1 cellular context compared by ENCODE assay signal in the genomic region with DNA sequence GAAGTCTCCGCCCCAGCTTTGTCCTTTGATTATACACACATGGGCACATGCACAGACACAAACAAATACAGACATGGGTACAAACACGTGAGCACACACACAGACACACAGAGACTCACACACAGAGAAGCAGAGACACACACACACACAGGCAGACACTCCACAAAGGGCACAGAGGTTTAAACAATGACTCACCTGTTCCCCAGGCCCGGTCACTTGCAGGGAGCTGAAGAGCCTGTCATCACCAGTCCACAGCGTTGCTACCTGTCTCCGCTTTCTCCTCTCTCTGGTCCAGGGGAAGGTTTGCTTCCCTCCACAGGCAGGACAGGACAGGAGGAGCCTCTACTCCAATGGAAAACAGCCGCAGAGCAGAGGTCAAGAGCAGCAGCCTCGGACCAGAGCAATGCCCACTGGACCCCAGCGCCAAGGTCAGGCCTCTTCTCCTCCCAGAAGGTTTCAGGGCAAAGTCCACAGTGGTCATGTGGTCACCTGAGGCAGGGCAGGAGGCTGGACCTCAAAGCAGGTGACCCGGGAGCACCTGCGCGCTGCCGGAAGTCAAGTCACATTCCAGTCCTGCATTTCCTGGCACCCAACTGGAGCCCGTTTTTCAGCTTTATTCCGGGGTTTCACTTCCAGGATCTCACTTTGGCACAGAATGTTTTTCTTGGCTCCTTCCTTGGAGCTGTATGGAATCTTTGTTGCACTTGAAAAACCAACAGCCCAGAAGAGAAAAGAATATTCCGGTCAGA.
TF ChIP-seq lines count a peak whose summit lies in the region.

Gene RAB17 (minus strand): TSS at position 463 of the 749 bp plus-strand sequence. CDS start 4,580 bp downstream, outside the sequence.

TF ChIP-seq in HEK293T, 16 proteins besides CTCF, POLR2A, EP300 and RAD21:
- no peak for TF ChIP-seq BHLHE40 (IDR thresholded peaks at IDR 0.05; ENCODE audit: borderline replicate concordance)
- no peak for TF ChIP-seq LEF1 (IDR thresholded peaks at IDR 0.05; ENCODE audit: borderline replicate concordance)
- no peak for TF ChIP-seq SUZ12 (IDR thresholded peaks at IDR 0.05)
- TF ChIP-seq TARDBP (IDR thresholded peaks at IDR 0.05): no peak
- no peak for TF ChIP-seq HDGF (IDR thresholded peaks at IDR 0.05; ENCODE audit: borderline replicate concordance)
- no peak for TF ChIP-seq CTBP1 (IDR thresholded peaks at IDR 0.05; ENCODE audit: borderline replicate concordance)
- TF ChIP-seq NFRKB (IDR thresholded peaks at IDR 0.05): no peak
- TF ChIP-seq ARNT (IDR thresholded peaks at IDR 0.05): no peak
- no peak for TF ChIP-seq FOXA1 (IDR thresholded peaks at IDR 0.05)
- TF ChIP-seq FOXM1 (IDR thresholded peaks at IDR 0.05; ENCODE audit: borderline replicate concordance): no peak
- TF ChIP-seq, protein P1, sequence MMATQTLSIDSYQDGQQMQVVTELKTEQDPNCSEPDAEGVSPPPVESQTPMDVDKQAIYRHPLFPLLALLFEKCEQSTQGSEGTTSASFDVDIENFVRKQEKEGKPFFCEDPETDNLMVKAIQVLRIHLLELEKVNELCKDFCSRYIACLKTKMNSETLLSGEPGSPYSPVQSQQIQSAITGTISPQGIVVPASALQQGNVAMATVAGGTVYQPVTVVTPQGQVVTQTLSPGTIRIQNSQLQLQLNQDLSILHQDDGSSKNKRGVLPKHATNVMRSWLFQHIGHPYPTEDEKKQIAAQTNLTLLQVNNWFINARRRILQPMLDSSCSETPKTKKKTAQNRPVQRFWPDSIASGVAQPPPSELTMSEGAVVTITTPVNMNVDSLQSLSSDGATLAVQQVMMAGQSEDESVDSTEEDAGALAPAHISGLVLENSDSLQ (IDR thresholded peaks at IDR 0.05): no peak
- TF ChIP-seq SP1 (IDR thresholded peaks at IDR 0.05): no peak
- TF ChIP-seq L3MBTL2 (conservative IDR thresholded peaks at IDR 0.05): no peak
- TF ChIP-seq ELF4 (IDR thresholded peaks at IDR 0.05): no peak
- TF ChIP-seq FOXK2 (IDR thresholded peaks at IDR 0.05): no peak
- no peak for TF ChIP-seq ZNF384 (IDR thresholded peaks at IDR 0.05)
